22 cellular contexts compared by ENCODE assay signal in the genomic region with DNA sequence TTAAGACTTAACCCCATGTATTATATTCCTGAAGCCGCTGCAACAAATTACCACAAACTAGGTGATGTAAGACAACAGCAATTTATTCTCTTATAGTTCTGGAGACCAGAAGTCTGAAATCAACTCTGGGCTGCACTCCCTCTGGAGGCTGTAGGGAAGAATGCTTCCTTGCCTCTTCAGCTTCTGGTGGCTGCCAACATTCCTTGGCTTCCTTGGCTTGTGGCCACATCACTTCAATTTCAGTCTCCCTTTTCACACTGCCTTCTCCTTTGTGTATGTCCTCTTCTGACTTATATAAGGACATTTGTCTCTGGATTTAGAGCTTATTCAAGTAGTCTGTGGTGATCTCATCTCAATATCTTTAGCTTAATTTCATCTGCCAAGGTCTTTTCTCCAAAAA.
DNase-seq lines count a peak whose midpoint lies in the region; ATAC-seq and TF ChIP-seq lines count a peak whose summit lies in the region.
"Had no signal": no experiment of that assay in that cellular context is flagged by ENCODE, and none has a peak within 500 bp of the region (broad histone marks: within the 10 kb centered on the region; RNA-seq: fewer than 3 reads in every experiment).

No MANE protein-coding gene starts in this region.

- no peak for TF ChIP-seq CTCF in A673 (conservative IDR thresholded peaks at IDR 0.05; ENCODE audit: low read depth, low read length)
- TF ChIP-seq CTCF in GM12864 (IDR thresholded peaks at IDR 0.05; ENCODE audit: low read depth, low read length, missing control alignments): peak; percentile 8
- TF ChIP-seq CTCF in endodermal cell (conservative IDR thresholded peaks at IDR 0.05): peak; percentile 24
- no peak for TF ChIP-seq CTCF in glutamatergic neuron (IDR thresholded peaks at IDR 0.05; ENCODE audit: partially characterized antibody, unreplicated experiment)

- H3K4me1 ChIP-seq in A673 (ENCODE audit: insufficient read depth, low read length, poor library complexity, severe bottlenecking): no peaks in the 10 kb centered on the region
- H3K4me1 ChIP-seq in endodermal cell (ENCODE audit: control insufficient read depth, insufficient read depth, low read length): no peaks in the 10 kb centered on the region
- H3K4me1 ChIP-seq: suprapubic skin had no signal

- peaks cover 52% of the 10 kb centered on the region for H3K27me3 Mint-ChIP-seq in endodermal cell (ENCODE audit: insufficient read depth)
- H3K27me3 Mint-ChIP-seq in glutamatergic neuron (ENCODE audit: unreplicated experiment): peaks cover 3% of the 10 kb centered on the region

- DNase-seq in A673 (ENCODE audit: low spot score): peak; percentile 17
- no peak for DNase-seq in GM12864 (ENCODE audit: low read depth)
- peak; percentile 16 for DNase-seq in OCI-M1 (lab: John Stamatoyannopoulos, UW)
- no peak for DNase-seq in endodermal cell
- no peak for DNase-seq in glutamatergic neuron
- DNase-seq in RKO (ENCODE audit: low spot score): no peak
- DNase-seq: activated CD8-positive, alpha-beta T cell treated with anti-CD3 and anti-CD28 coated beads for 36 hours; activated gamma-delta T cell treated with Interleukin-2 at 50 U/mL for 16 hours; C1 segment of cervical spinal cord; GDM1; NCI-H1105; NCI-H2081; NCI-H510A treated with DMSO at 0.1 percent for 48 hours; SK-N-SH; stimulated activated CD4-positive, alpha-beta T cell treated with anti-CD3 and anti-CD28 coated beads, Interleukin-2, amount 100 ng/mL, for 24 hours; T1000 had no signal

- H3K9ac ChIP-seq in endodermal cell (ENCODE audit: extremely low read depth, low read length, poor library complexity, severe bottlenecking): no peak overlapping the region
- H3K9ac ChIP-seq: SK-N-SH had no signal

- H3K9me3 Mint-ChIP-seq in endodermal cell (peaks cover 14% of the 10 kb centered on the region), glutamatergic neuron (ENCODE audit: unreplicated experiment) (peaks cover 3% of the 10 kb centered on the region)

- H3K4me3 Mint-ChIP-seq in endodermal cell (no peak overlapping the region), glutamatergic neuron (ENCODE audit: unreplicated experiment) (no peak overlapping the region)
- H3K4me3 Mint-ChIP-seq: activated CD8-positive, alpha-beta T cell treated with anti-CD3 and anti-CD28 coated beads for 36 hours; stimulated activated effector memory CD8-positive, alpha-beta T cell treated with anti-CD3 and anti-CD28 coated beads, Interleukin-12 subunit alpha, Interleukin-12 subunit beta, amount 100 ng/mL, for 72 hours had no signal

- H3K4me3 ChIP-seq in A673 (ENCODE audit: low read depth, low read length, poor library complexity, severe bottlenecking) (no peak overlapping the region), GM12864 (ENCODE audit: low read depth, low read length) (no peak overlapping the region), endodermal cell (ENCODE audit: low read length) (no peak overlapping the region)
- H3K4me3 ChIP-seq: suprapubic skin had no signal

- no peaks in the 10 kb centered on the region for H3K36me3 Mint-ChIP-seq in endodermal cell (ENCODE audit: low read depth)
- H3K36me3 Mint-ChIP-seq in glutamatergic neuron (ENCODE audit: unreplicated experiment): peaks cover 11% of the 10 kb centered on the region
- H3K36me3 Mint-ChIP-seq: stimulated activated effector memory CD8-positive, alpha-beta T cell treated with anti-CD3 and anti-CD28 coated beads, Interleukin-12 subunit alpha, Interleukin-12 subunit beta, amount 100 ng/mL, for 72 hours had no signal

- 100% methylated on average over 1 of the region's 1 CpG for WGBS in endodermal cell (ENCODE audit: insufficient coverage in 1 of 2, insufficient read length in 1 of 2), 2 experiments

- intact Hi-C loops in A673 (cut with micrococcal nuclease; ENCODE audit: unreplicated experiment): no loop called here

- no peaks in the 10 kb centered on the region for H3K9me3 ChIP-seq in A673 (ENCODE audit: low read depth, low read length, poor library complexity, severe bottlenecking)
- H3K9me3 ChIP-seq in endodermal cell (ENCODE audit: control insufficient read depth, low read length): peaks cover 7% of the 10 kb centered on the region
- H3K9me3 ChIP-seq: neutrophil, SK-N-SH, suprapubic skin had no signal

- H3K4me1 Mint-ChIP-seq in endodermal cell (no peaks in the 10 kb centered on the region), glutamatergic neuron (ENCODE audit: low read depth, unreplicated experiment) (no peaks in the 10 kb centered on the region)
- H3K4me1 Mint-ChIP-seq: stimulated activated effector memory CD8-positive, alpha-beta T cell treated with anti-CD3 and anti-CD28 coated beads, Interleukin-12 subunit alpha, Interleukin-12 subunit beta, amount 100 ng/mL, for 72 hours had no signal

- H3K36me3 ChIP-seq in A673 (ENCODE audit: insufficient read depth, low read length, poor library complexity, severe bottlenecking) (no peaks in the 10 kb centered on the region), endodermal cell (ENCODE audit: control insufficient read depth, insufficient read depth, low read length) (no peaks in the 10 kb centered on the region)
- H3K36me3 ChIP-seq: neutrophil, suprapubic skin had no signal

- ATAC-seq in GM21367 (IDR thresholded peaks at IDR 0.05; ENCODE audit: unreplicated experiment) (no peak), HG03521 (IDR thresholded peaks at IDR 0.05; ENCODE audit: unreplicated experiment) (no peak)
- ATAC-seq: activated CD4-positive, CD25-positive, alpha-beta regulatory T cell treated with anti-CD3 and anti-CD28 coated beads, Interleukin-2, amount 50 U/mL, for 24 hours; activated CD8-positive, alpha-beta T cell treated with anti-CD3 and anti-CD28 coated beads for 36 hours; stimulated activated effector memory CD8-positive, alpha-beta T cell treated with anti-CD3 and anti-CD28 coated beads, Interleukin-12 subunit alpha, Interleukin-12 subunit beta, amount 100 ng/mL, for 72 hours had no signal

- BruUV-seq in A673 (replicated peaks; lab: Mats Ljungman, UMichigan): no TSS peak

- CTCF ChIA-PET in A673 (lab: Charles Lee): interaction anchor here (0.6 kb wide), 1 partner anchor 168 kb away, joined by 5 read pairs; no protein-coding TSS in a partner anchor

- H3K27ac Mint-ChIP-seq in endodermal cell: no peak overlapping the region
- H3K27ac Mint-ChIP-seq in glutamatergic neuron (ENCODE audit: unreplicated experiment): no peak overlapping the region
- H3K27ac Mint-ChIP-seq: activated CD8-positive, alpha-beta T cell treated with anti-CD3 and anti-CD28 coated beads for 36 hours; stimulated activated effector memory CD8-positive, alpha-beta T cell treated with anti-CD3 and anti-CD28 coated beads, Interleukin-12 subunit alpha, Interleukin-12 subunit beta, amount 100 ng/mL, for 72 hours had no signal

- POLR2A ChIA-PET in A673 (lab: Charles Lee; ENCODE audit: low non-redundant PET): no interaction called here

- H3K27me3 ChIP-seq in A673 (replicated peaks; ENCODE audit: insufficient read depth, low read depth, low read length, poor library complexity): peaks cover 29% of the 10 kb centered on the region
- H3K27me3 ChIP-seq in endodermal cell (ENCODE audit: control insufficient read depth, insufficient read depth, low read length, poor library complexity, severe bottlenecking): peaks cover 71% of the 10 kb centered on the region

- H3K27ac ChIP-seq in A673 (ENCODE audit: low read depth, low read length, poor library complexity, severe bottlenecking): no peak overlapping the region
- no peak overlapping the region for H3K27ac ChIP-seq in endodermal cell (ENCODE audit: low read depth, low read length)
- H3K27ac ChIP-seq: neutrophil, suprapubic skin had no signal

Comparison
In these comparisons a context has a peak if more than half of its experiments do, and no peak if none do; other contexts are left out.
1. DNase-seq: peak in A673 (single experiment) and OCI-M1 (single experiment); none in GM12864 (single experiment), endodermal cell (single experiment), glutamatergic neuron (single experiment) and RKO (single experiment).
2. CTCF ChIP-seq: peak in GM12864 (single experiment) and endodermal cell (single experiment); none in A673 (single experiment) and glutamatergic neuron (single experiment).